15 cellular contexts compared by ENCODE assay signal in genomic region chr10:65769828-65770227, GRCh38.
"Had no signal": no experiment of that assay in that cellular context is flagged by ENCODE, and none has a peak within 500 bp of the region (broad histone marks: within the 10 kb centered on the region; RNA-seq: fewer than 3 reads in every experiment).

No MANE protein-coding gene starts in this region.

- H3K4me3 Mint-ChIP-seq: activated T-helper 1 cell treated with anti-CD3 and anti-CD28 coated beads, Interleukin-12 subunit alpha, Interleukin-12 subunit beta, Interleukin-2, Interleukin-4 antibody, amounts not matched to agents 30 ng/mL and 10 ng/mL and 1 ng/mL, durations not matched to agents 14 hours and 24 hours and 36 hours; endodermal cell; stimulated activated memory B cell treated with anti-CD40 and anti-IgM and Interleukin-4, amounts not matched to agents 10 μg/mL and 1 μg/mL and 100 μg/mL, for 72 hours; T-helper 17 cell; WTC11 had no signal

- DNase-seq: activated CD4-positive, alpha-beta T cell treated with anti-CD3 and anti-CD28 coated beads for 48 hours; activated naive CD4-positive, alpha-beta T cell; aorta; dorsolateral prefrontal cortex; endodermal cell; erythroblast; islet precursor cell; left ventricle myocardium superior; psoas muscle; spleen; T-helper 17 cell; thyroid gland had no signal

- H3K36me3 Mint-ChIP-seq: stimulated activated memory B cell treated with anti-CD40 and anti-IgM and Interleukin-4, amounts not matched to agents 10 μg/mL and 1 μg/mL and 100 μg/mL, for 72 hours; WTC11 had no signal

- H3K4me1 Mint-ChIP-seq: endodermal cell; stimulated activated memory B cell treated with anti-CD40 and anti-IgM and Interleukin-4, amounts not matched to agents 10 μg/mL and 1 μg/mL and 100 μg/mL, for 72 hours; T-helper 17 cell; WTC11 had no signal

- H3K9me3 Mint-ChIP-seq: activated T-helper 1 cell treated with anti-CD3 and anti-CD28 coated beads, Interleukin-12 subunit alpha, Interleukin-12 subunit beta, Interleukin-2, Interleukin-4 antibody, amounts not matched to agents 30 ng/mL and 10 ng/mL and 1 ng/mL, durations not matched to agents 14 hours and 24 hours and 36 hours; endodermal cell had no signal

- H3K27me3 Mint-ChIP-seq: stimulated activated memory B cell treated with anti-CD40 and anti-IgM and Interleukin-4, amounts not matched to agents 10 μg/mL and 1 μg/mL and 100 μg/mL, for 72 hours; T-helper 17 cell had no signal

- H3K27ac Mint-ChIP-seq: activated T-helper 1 cell treated with anti-CD3 and anti-CD28 coated beads, Interleukin-12 subunit alpha, Interleukin-12 subunit beta, Interleukin-2, Interleukin-4 antibody, amounts not matched to agents 30 ng/mL and 10 ng/mL and 1 ng/mL, durations not matched to agents 14 hours and 24 hours and 36 hours; endodermal cell; stimulated activated memory B cell treated with anti-CD40 and anti-IgM and Interleukin-4, amounts not matched to agents 10 μg/mL and 1 μg/mL and 100 μg/mL, for 72 hours; T-helper 17 cell; WTC11 had no signal
